In genomic region chr3:15665510-15666150, GRCh38 we compare ENCODE assay signal across 1 cellular context.
TF ChIP-seq lines count a peak whose summit lies in the region.

No MANE protein-coding gene starts in this region.

TF ChIP-seq in K562, 482 proteins besides CTCF, POLR2A, EP300 and RAD21 (continued from another document):
- TF ChIP-seq ZNF398 (CRISPR knock-in tag; IDR thresholded peaks at IDR 0.05), result no peak
